Comparison of ENCODE assay signal across 8 cellular contexts in genomic region chr3:107429330-107430181, GRCh38. TPM values are rescaled to one million over a fixed set of nuclear protein-coding genes. Genes with fewer than 3 reads are reported as not detected.
DNase-seq lines count a peak whose midpoint lies in the region; ATAC-seq lines count a peak whose summit lies in the region.

No MANE protein-coding gene starts in this region.

- peaks cover 3% of the 10 kb centered on the region for H3K27me3 Mint-ChIP-seq in activated CD4-positive, alpha-beta T cell treated with anti-CD3 and anti-CD28 coated beads for 36 hours

- H3K4me3 Mint-ChIP-seq in activated CD4-positive, alpha-beta T cell treated with anti-CD3 and anti-CD28 coated beads for 36 hours, result peak overlapping the region; percentile 68

- intact Hi-C loops in activated CD4-positive, alpha-beta T cell treated with anti-CD3 and anti-CD28 coated beads for 36 hours (cut with DNase I, micrococcal nuclease), result loop anchor here (1.0 to 5.0 kb wide), 4 partner anchors 93 to 313 kb away; partner anchors contain the start of gene BBX (in 1 of the 2)
- intact Hi-C loops in left colon (cut with DNase I, micrococcal nuclease), result loop anchor here in 1 of 2 donors (5.0 kb wide), 1 partner anchor 192 kb away; no protein-coding TSS in a partner anchor

- H3K27ac Mint-ChIP-seq in activated CD4-positive, alpha-beta T cell treated with anti-CD3 and anti-CD28 coated beads for 36 hours, result no peak overlapping the region

- H3K79me2 ChIP-seq in ACC112 (ENCODE audit: control insufficient read depth, insufficient read depth, low read length, unreplicated experiment), result no peaks in the 10 kb centered on the region

- H3K27me3 ChIP-seq in ACC112 (ENCODE audit: insufficient read depth, low read length), result no peaks in the 10 kb centered on the region

- H2AFZ ChIP-seq in ACC112 (ENCODE audit: low read length, unreplicated experiment), result peak overlapping the region; percentile 99

- peaks cover 14% of the 10 kb centered on the region for H3K4me1 ChIP-seq in ACC112 (ENCODE audit: control insufficient read depth, insufficient read depth, low read length, unreplicated experiment)

- H3K36me3 ChIP-seq in ACC112 (ENCODE audit: insufficient read depth, low read length), result no peaks in the 10 kb centered on the region

- no peaks in the 10 kb centered on the region for H3K36me3 Mint-ChIP-seq in activated CD4-positive, alpha-beta T cell treated with anti-CD3 and anti-CD28 coated beads for 36 hours (ENCODE audit: low read depth)

- POLR2A ChIA-PET in activated CD4-positive, alpha-beta T cell treated with anti-CD3 and anti-CD28 coated beads for 36 hours (lab: Charles Lee), result no interaction called here

- peak overlapping the region; percentile 76 for H3K4me3 ChIP-seq in ACC112 (ENCODE audit: low read depth, low read length)

- ATAC-seq in GM18508 (IDR thresholded peaks at IDR 0.05; ENCODE audit: insufficient read depth, unreplicated experiment), result peak; percentile 49
- ATAC-seq in HG02973 (IDR thresholded peaks at IDR 0.05; ENCODE audit: unreplicated experiment), result peak; percentile 54
- peak; percentile 74 for ATAC-seq in activated CD4-positive, alpha-beta T cell treated with anti-CD3 and anti-CD28 coated beads for 36 hours
- ATAC-seq in left colon, result peak; percentile 66

- DNase-seq in NCI-H2171 (lab: John Stamatoyannopoulos, UW), result peak; percentile 65
- peak; percentile 77 for DNase-seq in activated CD4-positive, alpha-beta T cell treated with anti-CD3 and anti-CD28 coated beads for 36 hours
- peak; percentile 90 for DNase-seq in dedifferentiated amniotic fluid mesenchymal stem cell (ENCODE audit: extremely low spot score)
- DNase-seq in left colon, result peak; percentile 65 to 67
- DNase-seq in stimulated activated CD4-positive, alpha-beta T cell treated with anti-CD3 and anti-CD28 coated beads, Interleukin-1b, Interleukin-23, amount 100 ng/mL, for 48 hours, result peak; percentile 58

- CTCF ChIA-PET in activated CD4-positive, alpha-beta T cell treated with anti-CD3 and anti-CD28 coated beads for 36 hours (lab: Charles Lee), result interaction anchor here (0.6 to 5.2 kb wide), 27 partner anchors 9 to 696 kb away, joined by 3 to 32 read pairs (median 3); no protein-coding TSS in a partner anchor

- H3K4me1 Mint-ChIP-seq in activated CD4-positive, alpha-beta T cell treated with anti-CD3 and anti-CD28 coated beads for 36 hours, result peaks cover 20% of the 10 kb centered on the region

- H3K9me3 Mint-ChIP-seq in activated CD4-positive, alpha-beta T cell treated with anti-CD3 and anti-CD28 coated beads for 36 hours (ENCODE audit: low read depth), result no peaks in the 10 kb centered on the region

- peak overlapping the region; percentile 39 for H3K27ac ChIP-seq in ACC112 (ENCODE audit: low read depth, low read length)

RNA-seq across cellular contexts. Expression of gene CCDC54, which starts 52.3 kb away (rescaled TPM):
- not detected for total RNA-seq in activated CD4-positive, alpha-beta T cell treated with anti-CD3 and anti-CD28 coated beads for 36 hours
- total RNA-seq in left colon, result not detected

Comparison
In these comparisons a context has a peak if more than half of its experiments do, and no peak if none do; other contexts are left out.
1. Peak in every context shown above with its lines: DNase-seq, ATAC-seq, H3K4me3 ChIP-seq and H3K27ac ChIP-seq.